Comparison of ENCODE assay signal across 9 cellular contexts in the genomic region with DNA sequence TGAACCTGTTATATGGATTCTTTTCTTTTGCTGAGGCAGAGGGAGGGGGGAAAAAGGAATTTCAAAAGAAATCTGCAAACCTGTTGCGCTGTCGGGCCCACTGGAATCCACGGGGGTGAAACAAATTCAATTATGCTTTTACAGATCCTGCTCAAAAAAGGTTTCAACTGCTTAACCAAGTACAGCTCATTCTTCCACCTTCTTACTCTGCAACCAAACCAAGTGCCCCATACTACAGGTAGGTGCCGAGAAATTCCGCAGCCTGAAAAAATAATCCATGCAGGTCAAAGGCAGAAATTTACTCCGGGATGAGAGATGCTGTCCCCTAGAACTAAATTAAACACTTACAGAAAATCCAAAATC. TPM values are rescaled to one million over a fixed set of nuclear protein-coding genes. Genes with fewer than 3 reads are reported as not detected.
A peak's percentile ranks its signal among the peaks of the same experiment; 100 is the strongest.
DNase-seq lines count a peak whose midpoint lies in the region; ATAC-seq and TF ChIP-seq lines count a peak whose summit lies in the region.
"Had no signal": no experiment of that assay in that cellular context is flagged by ENCODE, and none has a peak within 500 bp of the region (broad histone marks: within the 10 kb centered on the region; RNA-seq: fewer than 3 reads in every experiment).

No MANE protein-coding gene starts in this region.

- intact Hi-C loops in mammary epithelial cell (cut with micrococcal nuclease) = loop anchor here (1.0 to 10.0 kb wide), 6 partner anchors 15 to 218 kb away; partner anchors contain the start of gene SUPT4H1

- H3K36me3 Mint-ChIP-seq in activated T-cell treated with anti-CD3 and anti-CD28 coated beads, Interleukin-2, amount 50 U/mL, for 24 hours (ENCODE audit: low read depth) = no peaks in the 10 kb centered on the region
- no peaks in the 10 kb centered on the region for H3K36me3 Mint-ChIP-seq in activated T-cell treated with anti-CD3 and anti-CD28 coated beads, Interleukin-2, amount 50 U/mL, for 4 hours (ENCODE audit: insufficient read depth)
- H3K36me3 Mint-ChIP-seq in type B pancreatic cell = no peaks in the 10 kb centered on the region

- H3K36me3 ChIP-seq in mammary epithelial cell (ENCODE audit: insufficient read depth, low read length) (no peaks in the 10 kb centered on the region), mesenchymal stem cell (ENCODE audit: control insufficient read depth in 1 of 2, insufficient read depth in 2 of 2, low read depth in 1 of 2, low read length in 2 of 2) (no peaks in the 10 kb centered on the region)

- ATAC-seq in activated T-cell treated with anti-CD3 and anti-CD28 coated beads, Interleukin-2, amount 50 U/mL, for 4 hours = no peak
- ATAC-seq in HG02870 (IDR thresholded peaks at IDR 0.05; ENCODE audit: unreplicated experiment) = no peak

- H3K27ac Mint-ChIP-seq in activated T-cell treated with anti-CD3 and anti-CD28 coated beads, Interleukin-2, amount 50 U/mL, for 24 hours = peak overlapping the region; percentile 69
- H3K27ac Mint-ChIP-seq in type B pancreatic cell = peak overlapping the region; percentile 86

- no peak overlapping the region for H2BK12ac ChIP-seq in mesenchymal stem cell (ENCODE audit: low read length in 2 of 2)

- H3K4me1 Mint-ChIP-seq in activated T-cell treated with anti-CD3 and anti-CD28 coated beads, Interleukin-2, amount 50 U/mL, for 24 hours (ENCODE audit: low read depth) = peaks cover 43% of the 10 kb centered on the region
- peaks cover 23% of the 10 kb centered on the region for H3K4me1 Mint-ChIP-seq in activated T-cell treated with anti-CD3 and anti-CD28 coated beads, Interleukin-2, amount 50 U/mL, for 4 hours (ENCODE audit: low read depth)
- peaks cover 9% of the 10 kb centered on the region for H3K4me1 Mint-ChIP-seq in type B pancreatic cell (ENCODE audit: unreplicated experiment)

- H2BK120ac ChIP-seq in mesenchymal stem cell (ENCODE audit: low read depth, low read length) = no peak overlapping the region

- H3K9me3 Mint-ChIP-seq in activated T-cell treated with anti-CD3 and anti-CD28 coated beads, Interleukin-2, amount 50 U/mL, for 24 hours = no peaks in the 10 kb centered on the region
- no peaks in the 10 kb centered on the region for H3K9me3 Mint-ChIP-seq in activated T-cell treated with anti-CD3 and anti-CD28 coated beads, Interleukin-2, amount 50 U/mL, for 4 hours
- no peaks in the 10 kb centered on the region for H3K9me3 Mint-ChIP-seq in type B pancreatic cell

- peak overlapping the region; percentile 40 for H2AFZ ChIP-seq in mammary epithelial cell (ENCODE audit: low read depth, low read length)
- no peak overlapping the region for H2AFZ ChIP-seq in mesenchymal stem cell (ENCODE audit: low read depth, low read length)

- H3K4me1 ChIP-seq in mammary epithelial cell (ENCODE audit: insufficient read depth, low read length) (peaks cover 15% of the 10 kb centered on the region), mesenchymal stem cell (ENCODE audit: control insufficient read depth, insufficient read depth, low read depth, low read length) (no peaks in the 10 kb centered on the region)

- no peak overlapping the region for H3K4ac ChIP-seq in mesenchymal stem cell (ENCODE audit: low read depth in 1 of 2, low read length in 2 of 2)

- no peak overlapping the region for H4K91ac ChIP-seq in mesenchymal stem cell (ENCODE audit: low read length)

- TF ChIP-seq CTCF in mammary epithelial cell (conservative IDR thresholded peaks at IDR 0.05 in 1 of 2, IDR thresholded peaks at IDR 0.05 in 1 of 2; ENCODE audit: extremely low read depth in 1 of 2, insufficient read depth in 1 of 2, low read depth in 1 of 2, low read length in 2 of 2) (no peak), type B pancreatic cell (conservative IDR thresholded peaks at IDR 0.05) (no peak)

- CTCF ChIA-PET in mammary epithelial cell (lab: Charles Lee; ENCODE audit: low non-redundant PET) = interaction anchor here (0.5 to 1.2 kb wide), 4 partner anchors 23 to 113 kb away, joined by 3 to 55 read pairs (median 13); partner anchors contain the start of gene SUPT4H1

- peak overlapping the region; percentile 63 to 86 (median 75) for H3K4me3 ChIP-seq in mammary epithelial cell (replicated peaks in 1 of 3; ENCODE audit: insufficient read depth in 1 of 3, low read depth in 2 of 3, low read length in 3 of 3)
- H3K4me3 ChIP-seq in mesenchymal stem cell (ENCODE audit: insufficient read depth in 1 of 2, low read depth in 1 of 2, low read length in 2 of 2) = peak overlapping the region in 1 of 2 experiments; percentile 67

- dilution Hi-C loops in mammary epithelial cell (cut with HindIII; ENCODE audit: low sequenced_read_pairs) = no loop called here

- 0% methylated on average over 6 of the region's 6 CpGs for WGBS in mammary epithelial cell (ENCODE audit: low coverage, missing lambda C conversion rate)
- WGBS in mesenchymal stem cell = 16% methylated on average over 6 of the region's 6 CpGs

- H4K20me1 ChIP-seq in mammary epithelial cell (ENCODE audit: insufficient read depth, low read length) = no peaks in the 10 kb centered on the region

- H3K27me3 ChIP-seq in mammary epithelial cell (ENCODE audit: insufficient read depth, low read length) (peaks cover 2% of the 10 kb centered on the region), mesenchymal stem cell (ENCODE audit: control insufficient read depth in 1 of 2, insufficient read depth in 1 of 2, low read length in 2 of 2) (peaks cover 4 to 14% of the 10 kb centered on the region in 2 experiments)

- H2BK5ac ChIP-seq in mesenchymal stem cell (ENCODE audit: low read depth, low read length, poor library complexity, severe bottlenecking) = no peak overlapping the region

- H2AK5ac ChIP-seq in mesenchymal stem cell (ENCODE audit: low read length, severe bottlenecking) = no peak overlapping the region

- DNase-seq in activated T-cell treated with anti-CD3 and anti-CD28 coated beads, Interleukin-2, amount 50 U/mL, for 24 hours = no peak
- DNase-seq in activated T-cell treated with anti-CD3 and anti-CD28 coated beads, Interleukin-2, amount 50 U/mL, for 4 hours = no peak
- DNase-seq in mammary epithelial cell (no peak), mesenchymal stem cell (no peak), type B pancreatic cell (ENCODE audit: extremely low spot score, unreplicated experiment) (no peak), CD1c-positive myeloid dendritic cell (ENCODE audit: extremely low spot score) (no peak)
- no peak for DNase-seq in stimulated activated CD4-positive, alpha-beta T cell treated with anti-CD3 and anti-CD28 coated beads, Interleukin-2, amount 100 ng/mL, for 24 hours

- H3K79me2 ChIP-seq in mammary epithelial cell (ENCODE audit: insufficient read depth, low read length) = peaks cover 51% of the 10 kb centered on the region

- H3K4me2 ChIP-seq in mammary epithelial cell (ENCODE audit: insufficient read depth, low read depth, low read length) = peak overlapping the region; percentile 82
- no peak overlapping the region for H3K4me2 ChIP-seq in mesenchymal stem cell (ENCODE audit: low read length, poor library complexity, severe bottlenecking)

- H3K27ac ChIP-seq in mammary epithelial cell (ENCODE audit: insufficient read depth, low read depth, low read length) (peak overlapping the region; percentile 86), mesenchymal stem cell (ENCODE audit: low read length, poor library complexity, severe bottlenecking) (no peak overlapping the region)

- H3K9ac ChIP-seq in mammary epithelial cell (ENCODE audit: insufficient read depth, low read length) (peak overlapping the region; percentile 89), mesenchymal stem cell (ENCODE audit: low read length) (peak overlapping the region; percentile 62)

- no peak overlapping the region for H3K23ac ChIP-seq in mesenchymal stem cell (ENCODE audit: low read length in 2 of 2)

- no peak overlapping the region for H2BK15ac ChIP-seq in mesenchymal stem cell (ENCODE audit: low read depth, poor library complexity, severe bottlenecking)

- no peaks in the 10 kb centered on the region for H3K79me1 ChIP-seq in mesenchymal stem cell (replicated peaks; ENCODE audit: low read length, poor library complexity, severe bottlenecking)

- H3K14ac ChIP-seq in mesenchymal stem cell (ENCODE audit: low read length in 2 of 2) = no peak overlapping the region

- no peak overlapping the region for H3K4me3 Mint-ChIP-seq in activated T-cell treated with anti-CD3 and anti-CD28 coated beads, Interleukin-2, amount 50 U/mL, for 24 hours
- H3K4me3 Mint-ChIP-seq in activated T-cell treated with anti-CD3 and anti-CD28 coated beads, Interleukin-2, amount 50 U/mL, for 4 hours = no peak overlapping the region
- H3K4me3 Mint-ChIP-seq in type B pancreatic cell = peak overlapping the region; percentile 89

- no peak overlapping the region for H3K18ac ChIP-seq in mesenchymal stem cell (ENCODE audit: low read depth in 1 of 2, low read length in 2 of 2)

- in situ Hi-C loops in mammary epithelial cell (cut with MboI; ENCODE audit: low sequenced_read_pairs in 2 of 2) = loop anchor here (5.0 to 10.0 kb wide), 2 partner anchors 62 to 65 kb away; partner anchors contain the start of gene SUPT4H1 (in 2 of the 2)

- no peaks in the 10 kb centered on the region for H3K27me3 Mint-ChIP-seq in activated T-cell treated with anti-CD3 and anti-CD28 coated beads, Interleukin-2, amount 50 U/mL, for 24 hours
- H3K27me3 Mint-ChIP-seq in activated T-cell treated with anti-CD3 and anti-CD28 coated beads, Interleukin-2, amount 50 U/mL, for 4 hours (ENCODE audit: low read depth) = no peaks in the 10 kb centered on the region
- peaks cover 14% of the 10 kb centered on the region for H3K27me3 Mint-ChIP-seq in type B pancreatic cell

- no peak overlapping the region for H4K8ac ChIP-seq in mesenchymal stem cell (ENCODE audit: low read length)

- BruUV-seq in mammary epithelial cell (replicated peaks; lab: Mats Ljungman, UMichigan) = TSS peak; percentile 65

- no peaks in the 10 kb centered on the region for H3K9me3 ChIP-seq in mammary epithelial cell (replicated peaks; ENCODE audit: insufficient read depth, low read length)
- H3K9me3 ChIP-seq in mesenchymal stem cell (ENCODE audit: control insufficient read depth, low read length) = no peaks in the 10 kb centered on the region

RNA-seq across cellular contexts. Expression of gene RNF43, which starts 0.4 kb away (rescaled TPM):
- under 1 TPM; 0.43 to 0.92 (median 0.73) TPM for total RNA-seq in activated T-cell treated with anti-CD3 and anti-CD28 coated beads, Interleukin-2, amount 50 U/mL, for 4 hours
- total RNA-seq in mammary epithelial cell = 10 to 100 TPM in 1 of 2 donors, 1 to 10 TPM in 1; 9.3 to 11.4 TPM
- polyA plus RNA-seq in mammary epithelial cell = 6.4 TPM
- polyA minus RNA-seq in mammary epithelial cell = 9.7 TPM
- 0.01 TPM for polyA plus RNA-seq in mesenchymal stem cell (2013, experiment 1 of 2)
- polyA plus RNA-seq in mesenchymal stem cell (2013, experiment 2 of 2) = not detected
- 14.0 and 21.8 TPM in 2 replicates for total RNA-seq in type B pancreatic cell (ENCODE audit: low replicate concordance)
- polyA plus RNA-seq: BJ had no signal
